Comparison of ENCODE assay signal across 9 cellular contexts in genomic region chr19:38674388-38675133, GRCh38. TPM values are rescaled to one million over a fixed set of nuclear protein-coding genes. Genes with fewer than 3 reads are reported as not detected.
A peak's percentile ranks its signal among the peaks of the same experiment; 100 is the strongest.
DNase-seq lines count a peak whose midpoint lies in the region; ATAC-seq, FAIRE-seq and TF ChIP-seq lines count a peak whose summit lies in the region.
"Had no signal": no experiment of that assay in that cellular context is flagged by ENCODE, and none has a peak within 500 bp of the region (broad histone marks: within the 10 kb centered on the region; RNA-seq: fewer than 3 reads in every experiment).

No MANE protein-coding gene starts in this region.

- H2AK5ac ChIP-seq in IMR-90 (ENCODE audit: low read depth, low read length): peak overlapping the region; percentile 94

- H2AFZ ChIP-seq in IMR-90 (replicated peaks; ENCODE audit: low read length, poor library complexity): no peak overlapping the region
- H2AFZ ChIP-seq in MM.1S (ENCODE audit: low read length): no peak overlapping the region

- no peaks in the 10 kb centered on the region for H3K9me3 Mint-ChIP-seq in memory B cell

- H3K4me1 Mint-ChIP-seq in memory B cell: peaks cover 55% of the 10 kb centered on the region

- H3K9ac ChIP-seq in IMR-90 (ENCODE audit: low read depth, low read length) (peak overlapping the region; percentile 8), MM.1S (ENCODE audit: low read length) (no peak overlapping the region)

- peaks cover 10% of the 10 kb centered on the region for H3K36me3 ChIP-seq in IMR-90 (ENCODE audit: control insufficient read depth, insufficient read depth, low read length)
- peaks cover 23% of the 10 kb centered on the region for H3K36me3 ChIP-seq in bronchial epithelial cell (ENCODE audit: control insufficient read depth, insufficient read depth, low read length)
- no peaks in the 10 kb centered on the region for H3K36me3 ChIP-seq in MM.1S (replicated peaks; ENCODE audit: insufficient read depth, low read length)

- peak overlapping the region; percentile 17 for H2AK9ac ChIP-seq in IMR-90 (replicated peaks; ENCODE audit: low read depth, low read length, poor library complexity)

- H3K4me2 ChIP-seq in IMR-90 (ENCODE audit: low read depth, low read length): peak overlapping the region; percentile 53
- no peak overlapping the region for H3K4me2 ChIP-seq in MM.1S (ENCODE audit: low read depth, low read length)

- no peak for TF ChIP-seq CTCF in IMR-90 (conservative IDR thresholded peaks at IDR 0.05; ENCODE audit: low read depth, low read length)
- no peak for TF ChIP-seq CTCF in bronchial epithelial cell (IDR thresholded peaks at IDR 0.05; ENCODE audit: insufficient read depth, low read length, severe bottlenecking)
- no peak for TF ChIP-seq CTCF in MM.1S (IDR thresholded peaks at IDR 0.05; ENCODE audit: low read length)

- no peak overlapping the region for H3K4me3 Mint-ChIP-seq in memory B cell

- peak overlapping the region; percentile 65 for H3K14ac ChIP-seq in IMR-90 (replicated peaks; ENCODE audit: low read depth, low read length)

- no peaks in the 10 kb centered on the region for H3K27me3 ChIP-seq in IMR-90 (ENCODE audit: control insufficient read depth, insufficient read depth, low read length)
- H3K27me3 ChIP-seq in bronchial epithelial cell (ENCODE audit: control insufficient read depth, insufficient read depth, low read length): no peaks in the 10 kb centered on the region
- H3K27me3 ChIP-seq in MM.1S (replicated peaks; ENCODE audit: insufficient read depth, low read length): no peaks in the 10 kb centered on the region

- TF ChIP-seq POLR2A in IMR-90 (IDR thresholded peaks at IDR 0.05; ENCODE audit: low read depth, low read length): no peak

- H3K79me2 ChIP-seq in MM.1S (ENCODE audit: low read length): peaks cover 93% of the 10 kb centered on the region

- WGBS in IMR-90 (ENCODE audit: extremely low coverage in 2 of 2, insufficient read length in 1 of 2), 2 experiments: 66% methylated on average over 12 of the region's 16 CpGs; no CpG with 5 or more reads in 1 of the 2 experiments

- intact Hi-C loops in IMR-90 (cut with micrococcal nuclease): no loop called here

- H3K18ac ChIP-seq in IMR-90 (ENCODE audit: low read depth, low read length): peak overlapping the region; percentile 85

- peak; percentile 68 for FAIRE-seq in bronchial epithelial cell (lab: Jason Lieb, UNC)

- peak overlapping the region; percentile 71 for H3K4ac ChIP-seq in IMR-90 (ENCODE audit: low read depth, low read length)

- DNase-seq in IMR-90: peak; percentile 49
- peak; percentile 100 for DNase-seq in bronchial epithelial cell (ENCODE audit: low read depth)
- no peak for DNase-seq in memory B cell (ENCODE audit: low spot score in 2 of 2)
- DNase-seq in substantia nigra (lab: John Stamatoyannopoulos, UW): no peak
- no peak for DNase-seq in NCI-H1930 (lab: John Stamatoyannopoulos, UW)
- DNase-seq in NCI-H446 treated with DMSO at 0.1 percent for 48 hours (lab: John Stamatoyannopoulos, UW): no peak
- no peak for DNase-seq in MM.1S
- DNase-seq: NCI-H1436 treated with DMSO at 0.1 percent for 48 hours had no signal

- peak overlapping the region; percentile 60 for H3K27ac Mint-ChIP-seq in memory B cell

- peak overlapping the region; percentile 32 for H2BK120ac ChIP-seq in IMR-90 (ENCODE audit: low read depth, low read length)

- peaks cover 56% of the 10 kb centered on the region for H3K4me1 ChIP-seq in IMR-90 (ENCODE audit: control insufficient read depth, insufficient read depth, low read length)
- H3K4me1 ChIP-seq in MM.1S (ENCODE audit: low read length): peaks cover 13% of the 10 kb centered on the region

- no peak for ATAC-seq in IMR-90 (ENCODE audit: low read depth)
- peak; percentile 52 for ATAC-seq in memory B cell (ENCODE audit: low read depth)
- ATAC-seq in GM19397 (IDR thresholded peaks at IDR 0.05; ENCODE audit: unreplicated experiment): no peak

- H3K4me3 ChIP-seq in IMR-90 (ENCODE audit: insufficient read depth, low read depth, low read length) (no peak overlapping the region), bronchial epithelial cell (ENCODE audit: low read depth, low read length) (no peak overlapping the region), MM.1S (ENCODE audit: low read length) (no peak overlapping the region)

- H4K5ac ChIP-seq in IMR-90 (ENCODE audit: low read depth, low read length): peak overlapping the region; percentile 59

- peak overlapping the region; percentile 23; the same call in 1 of the 2 replicates for H4K91ac ChIP-seq in IMR-90 (ENCODE audit: insufficient read depth, low read depth, low read length)

- H2BK20ac ChIP-seq in IMR-90 (ENCODE audit: low read depth, low read length): peak overlapping the region; percentile 27; the same call in 1 of the 2 replicates

- H3K9me2 ChIP-seq in MM.1S (replicated peaks; ENCODE audit: insufficient read depth, low read length): no peaks in the 10 kb centered on the region

- peak overlapping the region in 1 of 2 experiments; percentile 87; a peak in 3 of 4 replicates for H4K8ac ChIP-seq in IMR-90 (ENCODE audit: low read depth in 2 of 2, low read length in 2 of 2)

- H3K23ac ChIP-seq in IMR-90 (ENCODE audit: low read depth, low read length): peak overlapping the region; percentile 79

- H3K36me3 Mint-ChIP-seq in memory B cell: peaks cover 4% of the 10 kb centered on the region

- no peaks in the 10 kb centered on the region for H3K9me3 ChIP-seq in IMR-90 (ENCODE audit: control insufficient read depth, insufficient read depth, low read length)
- no peaks in the 10 kb centered on the region for H3K9me3 ChIP-seq in MM.1S (replicated peaks; ENCODE audit: insufficient read depth, low read length)

- no peaks in the 10 kb centered on the region for H3K27me3 Mint-ChIP-seq in memory B cell

- H2BK15ac ChIP-seq in IMR-90 (ENCODE audit: low read depth, low read length): peak overlapping the region; percentile 50; the same call in 1 of the 3 replicates

- H3K27ac ChIP-seq in IMR-90 (ENCODE audit: insufficient read depth, low read length): peak overlapping the region; percentile 55; the same call in 1 of the 2 replicates
- H3K27ac ChIP-seq in substantia nigra (ENCODE audit: low read depth, low read length, poor library complexity, severe bottlenecking): peak overlapping the region; percentile 33
- H3K27ac ChIP-seq in MM.1S (ENCODE audit: low read length): no peak overlapping the region

- peaks cover 6 to 80% of the 10 kb centered on the region in 2 experiments; a peak in 3 of 4 replicates for H3K79me1 ChIP-seq in IMR-90 (ENCODE audit: low read depth in 1 of 2, low read length in 2 of 2)

- POLR2A ChIA-PET in IMR-90 (lab: Charles Lee; ENCODE audit: unreplicated experiment): interaction anchor here (0.5 kb wide), 1 partner anchor 76 kb away, joined by 3 read pairs; no protein-coding TSS in a partner anchor

- dilution Hi-C loops in IMR-90 (cut with HindIII; ENCODE audit: low sequenced_read_pairs, unreplicated experiment): no loop called here

- in situ Hi-C loops in IMR-90 (cut with MboI; ENCODE audit: low sequenced_read_pairs): no loop called here

- H3F3A ChIP-seq in MM.1S (ENCODE audit: insufficient read depth, low read length): no peaks in the 10 kb centered on the region

- TF ChIP-seq RAD21 in IMR-90 (IDR thresholded peaks at IDR 0.05; ENCODE audit: low read length): no peak

- H2BK5ac ChIP-seq in IMR-90 (ENCODE audit: low read depth, low read length, poor library complexity, severe bottlenecking): peak overlapping the region; percentile 68

- H4K20me1 ChIP-seq in IMR-90 (ENCODE audit: insufficient read depth, low read length) (peaks cover 86% of the 10 kb centered on the region), MM.1S (ENCODE audit: insufficient read depth, low read length) (peaks cover 13% of the 10 kb centered on the region; the same call in 1 of the 2 replicates)

- H3K56ac ChIP-seq in IMR-90 (ENCODE audit: extremely low read depth, insufficient read depth, low read length): no peak overlapping the region

- peaks cover 57% of the 10 kb centered on the region for H3K9me1 ChIP-seq in IMR-90 (ENCODE audit: insufficient read depth, low read length)

- BruUV-seq in IMR-90 (replicated peaks; lab: Mats Ljungman, UMichigan): no TSS peak

- CTCF ChIA-PET in IMR-90 (lab: Yijun Ruan, JAX): interaction anchor here (0.5 kb wide), 1 partner anchor 103 kb away, joined by 3 read pairs; no protein-coding TSS in a partner anchor

TF ChIP-seq in IMR-90, 13 proteins besides CTCF, POLR2A, EP300 and RAD21 (continues in another document):
- TF ChIP-seq CEBPB (IDR thresholded peaks at IDR 0.05; ENCODE audit: low read depth, low read length) (no peak), FOS (IDR thresholded peaks at IDR 0.05; ENCODE audit: low read depth, low read length) (no peak), MXI1 (IDR thresholded peaks at IDR 0.05; ENCODE audit: borderline replicate concordance, low read depth, low read length) (no peak), RFX5 (IDR thresholded peaks at IDR 0.05; ENCODE audit: low read depth, low read length) (no peak), MAZ (IDR thresholded peaks at IDR 0.05; ENCODE audit: borderline replicate concordance, low read depth, low read length) (no peak), MAFK (IDR thresholded peaks at IDR 0.05; ENCODE audit: low read depth, low read length) (no peak), RCOR1 (IDR thresholded peaks at IDR 0.05; ENCODE audit: insufficient replicate concordance, low read length) (no peak), CHD1 (IDR thresholded peaks at IDR 0.05; ENCODE audit: low read depth, low read length) (no peak), USF2 (IDR thresholded peaks at IDR 0.05; ENCODE audit: low read depth, low read length) (no peak)

RNA-seq across cellular contexts. Expression of gene ACTN4, which starts 27.1 kb away (rescaled TPM):
- total RNA-seq in IMR-90 (2012; rRNA removed) (614 and 659 TPM in 2 replicates), bronchial epithelial cell (130 and 135 TPM in 2 replicates)
- polyA plus RNA-seq in IMR-90 (2012; rRNA removed): 497 and 541 TPM in 2 replicates
- polyA plus RNA-seq in IMR-90 (2012; cell fraction: cytosol; rRNA removed): 291 and 549 TPM in 2 replicates
- polyA plus RNA-seq in IMR-90 (2012; cell fraction: nucleus; rRNA removed; ENCODE audit: low replicate concordance): 608 and 1,383 TPM in 2 replicates

RNA-seq across cellular contexts. Expression of gene EIF3K, which starts 55.6 kb away (rescaled TPM):
- 965 and 1,137 TPM in 2 replicates for total RNA-seq in IMR-90 (2012; rRNA removed)
- 524 and 575 TPM in 2 replicates for polyA plus RNA-seq in IMR-90 (2012; rRNA removed)
- polyA plus RNA-seq in IMR-90 (2012; cell fraction: cytosol; rRNA removed): 561 and 960 TPM in 2 replicates
- polyA plus RNA-seq in IMR-90 (2012; cell fraction: nucleus; rRNA removed; ENCODE audit: low replicate concordance): 263 and 486 TPM in 2 replicates
- 262 and 374 TPM in 2 replicates for total RNA-seq in bronchial epithelial cell

RNA-seq across cellular contexts. Expression of gene MAP4K1, which starts 56.8 kb away (rescaled TPM):
- not detected in 2 replicates for total RNA-seq in IMR-90 (2012; rRNA removed)
- polyA plus RNA-seq in IMR-90 (2012; rRNA removed): 0.16 and 0.22 TPM in 2 replicates
- polyA plus RNA-seq in IMR-90 (2012; cell fraction: cytosol; rRNA removed): 0.04 and 0.38 TPM in 2 replicates
- polyA plus RNA-seq in IMR-90 (2012; cell fraction: nucleus; rRNA removed; ENCODE audit: low replicate concordance): 1.5 and 1.7 TPM in 2 replicates
- total RNA-seq in bronchial epithelial cell: not detected in 2 replicates

Comparison
In these comparisons a context has a peak if more than half of its experiments do, and no peak if none do; other contexts are left out.
1. DNase-seq: peak in IMR-90 (single experiment) and bronchial epithelial cell (single experiment); none in memory B cell (0 of 2), substantia nigra (0 of 49), NCI-H1930 (0 of 2), NCI-H446 treated with DMSO at 0.1 percent for 48 hours (single experiment) and MM.1S (single experiment).